7 cellular contexts compared by ENCODE assay signal in the genomic region with DNA sequence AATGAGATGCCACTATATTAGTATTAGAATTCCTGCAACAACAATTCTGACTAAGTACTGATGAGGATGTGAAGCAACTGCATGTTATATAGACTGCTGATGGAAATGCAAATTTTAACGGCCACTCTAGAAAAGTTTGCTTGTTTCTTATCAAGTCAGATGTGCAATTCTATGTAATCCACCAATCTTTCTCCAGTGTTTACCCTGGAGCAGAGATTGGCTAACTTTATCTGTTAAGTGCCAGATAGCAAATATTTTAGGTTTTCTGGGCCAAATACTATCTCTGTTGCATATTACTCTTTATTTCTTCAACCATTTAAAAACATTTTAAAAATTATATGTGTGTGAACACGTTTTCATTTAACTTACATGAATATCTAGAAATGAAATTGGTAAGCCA.
"Had no signal": no experiment of that assay in that cellular context is flagged by ENCODE, and none has a peak within 500 bp of the region (broad histone marks: within the 10 kb centered on the region; RNA-seq: fewer than 3 reads in every experiment).

No MANE protein-coding gene starts in this region.

- FAIRE-seq: G401.6, GM12878, GM12892, GM18507, GM19239 had no signal

- H3K4me3 ChIP-seq: GM12878 had no signal

- DNase-seq: GDM1, GF-D8 had no signal

- ATAC-seq: GM12878 had no signal
